In the genomic region with DNA sequence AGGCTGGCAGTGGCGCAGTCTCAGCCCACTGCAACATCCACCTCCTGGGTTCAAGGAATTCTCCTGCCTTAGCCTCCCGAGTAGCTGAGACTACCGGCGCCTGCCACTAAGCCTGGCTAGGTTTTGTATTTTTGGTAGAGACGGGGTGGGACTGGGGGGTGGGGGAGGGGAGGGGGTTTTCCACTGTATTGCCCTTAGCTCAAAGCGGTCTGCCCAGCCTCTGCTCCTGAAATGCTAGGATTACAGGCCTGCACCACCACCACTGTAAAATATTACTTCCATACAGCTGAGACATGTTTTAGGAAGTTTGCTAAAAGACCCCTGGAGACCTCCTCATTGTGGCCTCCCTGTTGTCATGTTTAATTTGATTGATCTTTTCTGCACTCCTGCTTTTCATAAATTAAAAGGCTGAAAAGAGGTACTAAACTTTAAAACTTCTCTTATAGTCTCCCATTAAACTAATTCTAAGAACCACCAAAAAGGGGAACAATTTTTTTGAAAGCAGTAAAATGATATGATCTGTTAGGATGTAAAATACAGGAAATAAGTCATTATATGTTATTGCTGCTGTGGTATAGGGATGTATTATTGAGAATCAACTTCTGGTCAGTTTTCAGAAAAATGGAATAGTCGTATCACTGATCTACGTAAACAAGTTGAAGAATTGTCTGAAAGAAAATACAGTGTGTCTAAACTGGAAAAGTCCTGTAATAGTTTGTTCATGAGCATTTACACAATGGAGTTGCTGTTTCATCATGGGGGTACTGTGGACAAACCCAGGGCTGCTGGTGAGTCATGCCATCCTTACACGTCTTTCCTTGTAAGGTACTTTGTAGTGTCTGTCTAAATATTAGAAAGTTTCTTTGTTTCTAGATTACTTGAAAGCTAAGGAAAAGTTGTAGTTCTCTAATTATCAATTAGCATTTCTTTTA, we compare ENCODE assay signal across 1 cellular context.
TF ChIP-seq lines count a peak whose summit lies in the region.

No MANE protein-coding gene starts in this region.

TF ChIP-seq in K562, 482 proteins besides CTCF, POLR2A, EP300 and RAD21 (continued from another document and continues in another):
- TF ChIP-seq, protein P1, sequence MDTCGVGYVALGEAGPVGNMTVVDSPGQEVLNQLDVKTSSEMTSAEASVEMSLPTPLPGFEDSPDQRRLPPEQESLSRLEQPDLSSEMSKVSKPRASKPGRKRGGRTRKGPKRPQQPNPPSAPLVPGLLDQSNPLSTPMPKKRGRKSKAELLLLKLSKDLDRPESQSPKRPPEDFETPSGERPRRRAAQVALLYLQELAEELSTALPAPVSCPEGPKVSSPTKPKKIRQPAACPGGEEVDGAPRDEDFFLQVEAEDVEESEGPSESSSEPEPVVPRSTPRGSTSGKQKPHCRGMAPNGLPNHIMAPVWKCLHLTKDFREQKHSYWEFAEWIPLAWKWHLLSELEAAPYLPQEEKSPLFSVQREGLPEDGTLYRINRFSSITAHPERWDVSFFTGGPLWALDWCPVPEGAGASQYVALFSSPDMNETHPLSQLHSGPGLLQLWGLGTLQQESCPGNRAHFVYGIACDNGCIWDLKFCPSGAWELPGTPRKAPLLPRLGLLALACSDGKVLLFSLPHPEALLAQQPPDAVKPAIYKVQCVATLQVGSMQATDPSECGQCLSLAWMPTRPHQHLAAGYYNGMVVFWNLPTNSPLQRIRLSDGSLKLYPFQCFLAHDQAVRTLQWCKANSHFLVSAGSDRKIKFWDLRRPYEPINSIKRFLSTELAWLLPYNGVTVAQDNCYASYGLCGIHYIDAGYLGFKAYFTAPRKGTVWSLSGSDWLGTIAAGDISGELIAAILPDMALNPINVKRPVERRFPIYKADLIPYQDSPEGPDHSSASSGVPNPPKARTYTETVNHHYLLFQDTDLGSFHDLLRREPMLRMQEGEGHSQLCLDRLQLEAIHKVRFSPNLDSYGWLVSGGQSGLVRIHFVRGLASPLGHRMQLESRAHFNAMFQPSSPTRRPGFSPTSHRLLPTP (IDR thresholded peaks at IDR 0.05; ENCODE audit: borderline replicate concordance, extremely low read depth, insufficient read length) = no peak
- TF ChIP-seq FOXJ2 (tag; IDR thresholded peaks at IDR 0.05) = no peak
- peak; percentile 25; the same call in 1 of the 2 replicates for TF ChIP-seq ARID1B (IDR thresholded peaks at IDR 0.05)
- peak; percentile 50; the same call in 1 of the 2 replicates for TF ChIP-seq CEBPB (tag; IDR thresholded peaks at IDR 0.05)
- TF ChIP-seq ID3 (CRISPR knock-in tag; IDR thresholded peaks at IDR 0.05) = no peak
- peak; percentile 63; the same call in 1 of the 2 replicates for TF ChIP-seq ID3 (tag; IDR thresholded peaks at IDR 0.05)
- peak; percentile 51; the same call in 1 of the 2 replicates for TF ChIP-seq FOSL1 (tag; conservative IDR thresholded peaks at IDR 0.05)
- TF ChIP-seq KDM1A (IDR thresholded peaks at IDR 0.05) = no peak
- no peak for TF ChIP-seq ZBTB8A (IDR thresholded peaks at IDR 0.05; ENCODE audit: partially characterized antibody)
- TF ChIP-seq KLF6 (CRISPR knock-in tag; IDR thresholded peaks at IDR 0.05; ENCODE audit: borderline replicate concordance) = peak; percentile 79
- TF ChIP-seq SAP30 (IDR thresholded peaks at IDR 0.05; ENCODE audit: borderline replicate concordance, insufficient read depth, low read depth, low read length, poor library complexity, severe bottlenecking) = no peak
- no peak for TF ChIP-seq PPARD (CRISPR knock-in tag; IDR thresholded peaks at IDR 0.05)
- no peak for TF ChIP-seq TGIF2 (CRISPR knock-in tag; IDR thresholded peaks at IDR 0.05)
- 0 out of 2 replicates have a peak, but pooled peaks have one; percentile 46 for TF ChIP-seq ZNF644 (tag; IDR thresholded peaks at IDR 0.05; ENCODE audit: low read depth)
- TF ChIP-seq NFXL1 (CRISPR knock-in tag; IDR thresholded peaks at IDR 0.05) = peak; percentile 87; the same call in 1 of the 2 replicates
- TF ChIP-seq, protein P2, sequence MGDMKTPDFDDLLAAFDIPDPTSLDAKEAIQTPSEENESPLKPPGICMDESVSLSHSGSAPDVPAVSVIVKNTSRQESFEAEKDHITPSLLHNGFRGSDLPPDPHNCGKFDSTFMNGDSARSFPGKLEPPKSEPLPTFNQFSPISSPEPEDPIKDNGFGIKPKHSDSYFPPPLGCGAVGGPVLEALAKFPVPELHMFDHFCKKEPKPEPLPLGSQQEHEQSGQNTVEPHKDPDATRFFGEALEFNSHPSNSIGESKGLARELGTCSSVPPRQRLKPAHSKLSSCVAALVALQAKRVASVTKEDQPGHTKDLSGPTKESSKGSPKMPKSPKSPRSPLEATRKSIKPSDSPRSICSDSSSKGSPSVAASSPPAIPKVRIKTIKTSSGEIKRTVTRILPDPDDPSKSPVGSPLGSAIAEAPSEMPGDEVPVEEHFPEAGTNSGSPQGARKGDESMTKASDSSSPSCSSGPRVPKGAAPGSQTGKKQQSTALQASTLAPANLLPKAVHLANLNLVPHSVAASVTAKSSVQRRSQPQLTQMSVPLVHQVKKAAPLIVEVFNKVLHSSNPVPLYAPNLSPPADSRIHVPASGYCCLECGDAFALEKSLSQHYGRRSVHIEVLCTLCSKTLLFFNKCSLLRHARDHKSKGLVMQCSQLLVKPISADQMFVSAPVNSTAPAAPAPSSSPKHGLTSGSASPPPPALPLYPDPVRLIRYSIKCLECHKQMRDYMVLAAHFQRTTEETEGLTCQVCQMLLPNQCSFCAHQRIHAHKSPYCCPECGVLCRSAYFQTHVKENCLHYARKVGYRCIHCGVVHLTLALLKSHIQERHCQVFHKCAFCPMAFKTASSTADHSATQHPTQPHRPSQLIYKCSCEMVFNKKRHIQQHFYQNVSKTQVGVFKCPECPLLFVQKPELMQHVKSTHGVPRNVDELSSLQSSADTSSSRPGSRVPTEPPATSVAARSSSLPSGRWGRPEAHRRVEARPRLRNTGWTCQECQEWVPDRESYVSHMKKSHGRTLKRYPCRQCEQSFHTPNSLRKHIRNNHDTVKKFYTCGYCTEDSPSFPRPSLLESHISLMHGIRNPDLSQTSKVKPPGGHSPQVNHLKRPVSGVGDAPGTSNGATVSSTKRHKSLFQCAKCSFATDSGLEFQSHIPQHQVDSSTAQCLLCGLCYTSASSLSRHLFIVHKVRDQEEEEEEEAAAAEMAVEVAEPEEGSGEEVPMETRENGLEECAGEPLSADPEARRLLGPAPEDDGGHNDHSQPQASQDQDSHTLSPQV (IDR thresholded peaks at IDR 0.05) = peak; percentile 97
- no peak for TF ChIP-seq SIX5 (IDR thresholded peaks at IDR 0.05; ENCODE audit: borderline replicate concordance in 1 of 2, insufficient read depth in 1 of 2, low read depth in 1 of 2, low read length in 2 of 2)
- peak; percentile 81 for TF ChIP-seq BACH1 (tag; IDR thresholded peaks at IDR 0.05)
- TF ChIP-seq HOXB6 (CRISPR knock-in tag; IDR thresholded peaks at IDR 0.05; ENCODE audit: borderline replicate concordance) = no peak
- TF ChIP-seq, protein P3, sequence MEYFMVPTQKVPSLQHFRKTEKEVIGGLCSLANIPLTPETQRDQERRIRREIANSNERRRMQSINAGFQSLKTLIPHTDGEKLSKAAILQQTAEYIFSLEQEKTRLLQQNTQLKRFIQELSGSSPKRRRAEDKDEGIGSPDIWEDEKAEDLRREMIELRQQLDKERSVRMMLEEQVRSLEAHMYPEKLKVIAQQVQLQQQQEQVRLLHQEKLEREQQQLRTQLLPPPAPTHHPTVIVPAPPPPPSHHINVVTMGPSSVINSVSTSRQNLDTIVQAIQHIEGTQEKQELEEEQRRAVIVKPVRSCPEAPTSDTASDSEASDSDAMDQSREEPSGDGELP (CRISPR knock-in tag; IDR thresholded peaks at IDR 0.05; ENCODE audit: borderline replicate concordance) = no peak
- TF ChIP-seq TCFL5 (CRISPR knock-in tag; conservative IDR thresholded peaks at IDR 0.05) = no peak
- no peak for TF ChIP-seq ZNF121 (CRISPR knock-in tag; conservative IDR thresholded peaks at IDR 0.05)
- no peak for TF ChIP-seq TFE3 (CRISPR knock-in tag; IDR thresholded peaks at IDR 0.05)
- peak; percentile 53; the same call in 1 of the 2 replicates for TF ChIP-seq JUND (IDR thresholded peaks at IDR 0.05; ENCODE audit: borderline replicate concordance, low read depth, low read length)
- TF ChIP-seq JUND (tag; IDR thresholded peaks at IDR 0.05; ENCODE audit: borderline replicate concordance, low read depth, low read length) = no peak; the same call in 2 of the 3 replicates
- TF ChIP-seq PRPF4 (IDR thresholded peaks at IDR 0.05; ENCODE audit: insufficient read depth, low read depth, low read length, poor library complexity, severe bottlenecking) = no peak
- no peak for TF ChIP-seq RUNX1 (IDR thresholded peaks at IDR 0.05; ENCODE audit: low read depth)
- peak; percentile 72; the same call in 1 of the 2 replicates for TF ChIP-seq DMBX1 (CRISPR knock-in tag; IDR thresholded peaks at IDR 0.05; ENCODE audit: borderline replicate concordance)
- TF ChIP-seq KAT2B (IDR thresholded peaks at IDR 0.05; ENCODE audit: low read depth, low read length) = no peak
- TF ChIP-seq ARHGAP35 (IDR thresholded peaks at IDR 0.05; ENCODE audit: partially characterized antibody) = no peak
- no peak for TF ChIP-seq RBFOX2 (IDR thresholded peaks at IDR 0.05; ENCODE audit: low read depth, low read length)
- TF ChIP-seq, protein P4, sequence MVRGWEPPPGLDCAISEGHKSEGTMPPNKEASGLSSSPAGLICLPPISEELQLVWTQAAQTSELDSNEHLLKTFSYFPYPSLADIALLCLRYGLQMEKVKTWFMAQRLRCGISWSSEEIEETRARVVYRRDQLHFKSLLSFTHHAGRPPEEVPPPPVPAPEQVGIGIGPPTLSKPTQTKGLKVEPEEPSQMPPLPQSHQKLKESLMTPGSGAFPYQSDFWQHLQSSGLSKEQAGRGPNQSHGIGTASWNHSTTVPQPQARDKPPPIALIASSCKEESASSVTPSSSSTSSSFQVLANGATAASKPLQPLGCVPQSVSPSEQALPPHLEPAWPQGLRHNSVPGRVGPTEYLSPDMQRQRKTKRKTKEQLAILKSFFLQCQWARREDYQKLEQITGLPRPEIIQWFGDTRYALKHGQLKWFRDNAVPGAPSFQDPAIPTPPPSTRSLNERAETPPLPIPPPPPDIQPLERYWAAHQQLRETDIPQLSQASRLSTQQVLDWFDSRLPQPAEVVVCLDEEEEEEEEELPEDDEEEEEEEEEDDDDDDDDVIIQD (CRISPR knock-in tag; IDR thresholded peaks at IDR 0.05) = no peak
- TF ChIP-seq CHD4 (IDR thresholded peaks at IDR 0.05; ENCODE audit: insufficient read depth, insufficient replicate concordance, low read depth, low read length, poor library complexity, severe bottlenecking) = no peak
- peak; percentile 84 for TF ChIP-seq ZNF311 (CRISPR knock-in tag; IDR thresholded peaks at IDR 0.05)
- TF ChIP-seq ZNF395 (CRISPR knock-in tag; IDR thresholded peaks at IDR 0.05) = peak; percentile 94
- TF ChIP-seq NR4A1 (CRISPR knock-in tag; IDR thresholded peaks at IDR 0.05) = no peak
- peak; percentile 62; the same call in 1 of the 2 replicates for TF ChIP-seq NR4A1 (tag; IDR thresholded peaks at IDR 0.05)
- 0 out of 4 replicates have a peak, but pooled peaks of 1 of the 2 experiments have one; percentile 67 for TF ChIP-seq TEAD1 (CRISPR knock-in tag; IDR thresholded peaks at IDR 0.05)
- no peak for TF ChIP-seq ZNF347 (CRISPR knock-in tag; IDR thresholded peaks at IDR 0.05; ENCODE audit: low read depth)
- TF ChIP-seq MCM5 (IDR thresholded peaks at IDR 0.05; ENCODE audit: low read depth) = no peak
- TF ChIP-seq ATF3 (IDR thresholded peaks at IDR 0.05) = peak; percentile 81
- 0 out of 2 replicates have a peak, but pooled peaks have one; percentile 17 for TF ChIP-seq ATF3 (CRISPR knock-in tag; conservative IDR thresholded peaks at IDR 0.05)
- TF ChIP-seq ZFX (CRISPR knock-in tag; IDR thresholded peaks at IDR 0.05) = no peak
- TF ChIP-seq CCNT2 (IDR thresholded peaks at IDR 0.05; ENCODE audit: borderline replicate concordance, extremely low read depth, insufficient read length, low read depth, low read length) = no peak
- no peak for TF ChIP-seq RBM17 (IDR thresholded peaks at IDR 0.05; ENCODE audit: borderline replicate concordance, low read depth, low read length)
- TF ChIP-seq MYC (IDR thresholded peaks at IDR 0.05; ENCODE audit: low read depth, low read length) = no peak
- TF ChIP-seq MYC (CRISPR knock-in tag; IDR thresholded peaks at IDR 0.05; ENCODE audit: borderline replicate concordance, low read depth) = no peak
- TF ChIP-seq ZNF589 (CRISPR knock-in tag; IDR thresholded peaks at IDR 0.05; ENCODE audit: low read depth) = peak; percentile 92
- TF ChIP-seq EP400 (IDR thresholded peaks at IDR 0.05) = no peak
